ENCODE assay signal across 26 cellular contexts in the genomic region with DNA sequence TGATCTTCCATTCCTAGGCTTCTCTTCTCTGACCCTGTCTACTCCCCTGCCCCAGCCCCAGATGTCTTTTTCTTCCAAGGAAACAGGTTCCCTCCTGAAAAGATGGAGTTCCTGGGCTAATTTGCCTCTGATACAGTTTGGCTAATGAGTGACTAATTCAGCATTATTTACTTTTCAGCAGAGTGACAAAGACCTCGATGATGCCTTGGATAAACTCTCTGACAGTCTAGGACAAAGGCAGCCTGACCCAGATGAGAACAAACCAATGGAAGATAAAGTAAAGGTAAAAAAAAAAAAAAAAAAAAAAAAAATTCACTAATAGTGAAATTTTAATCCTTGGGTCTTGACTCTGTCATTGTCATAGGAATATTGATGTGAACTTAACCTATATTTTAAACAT. TPM values are rescaled to one million over a fixed set of nuclear protein-coding genes. Genes with fewer than 3 reads are reported as not detected.
DNase-seq lines count a peak whose midpoint lies in the region; ATAC-seq and TF ChIP-seq lines count a peak whose summit lies in the region.
"Had no signal": no experiment of that assay in that cellular context is flagged by ENCODE, and none has a peak within 500 bp of the region (broad histone marks: within the 10 kb centered on the region; RNA-seq: fewer than 3 reads in every experiment).

No MANE protein-coding gene starts in this region.

- H3K9me3 Mint-ChIP-seq in CD8-positive, alpha-beta memory T cell, result no peaks in the 10 kb centered on the region
- H3K9me3 Mint-ChIP-seq in T-cell (no peaks in the 10 kb centered on the region), immature natural killer cell (no peaks in the 10 kb centered on the region), progenitor cell of endocrine pancreas (ENCODE audit: low read depth) (no peaks in the 10 kb centered on the region)
- H3K9me3 Mint-ChIP-seq: activated T-cell treated with anti-CD3 and anti-CD28 coated beads, Interleukin-2, amount 50 U/mL, for 4 hours; central memory CD8-positive, alpha-beta T cell; T-helper 2 cell treated with Interferon-gamma antibody and Interleukin-4, amounts not matched to agents 5 μg/mL and 100 μg/mL, for 36 hours; type B pancreatic cell had no signal

- H3K4me3 Mint-ChIP-seq in CD8-positive, alpha-beta memory T cell, result no peak overlapping the region
- H3K4me3 Mint-ChIP-seq in T-cell, result no peak overlapping the region
- H3K4me3 Mint-ChIP-seq in immature natural killer cell, result no peak overlapping the region
- no peak overlapping the region for H3K4me3 Mint-ChIP-seq in progenitor cell of endocrine pancreas (ENCODE audit: low read depth)
- H3K4me3 Mint-ChIP-seq: activated T-cell treated with anti-CD3 and anti-CD28 coated beads, Interleukin-2, amount 50 U/mL, for 4 hours; central memory CD8-positive, alpha-beta T cell; T-helper 2 cell treated with Interferon-gamma antibody and Interleukin-4, amounts not matched to agents 5 μg/mL and 100 μg/mL, for 36 hours; type B pancreatic cell had no signal

- no peak overlapping the region for H3K27ac ChIP-seq in CD8-positive, alpha-beta memory T cell (ENCODE audit: low read depth, low read length)
- H3K27ac ChIP-seq: BLaER1, Peyer's patch, psoas muscle had no signal

- peaks cover 0 to 2% (median 2%) of the 10 kb centered on the region in 3 donors for H3K4me1 Mint-ChIP-seq in CD8-positive, alpha-beta memory T cell
- H3K4me1 Mint-ChIP-seq in T-cell (peaks cover 4 to 12% (median 11%) of the 10 kb centered on the region in 3 donors), immature natural killer cell (peaks cover 2 to 8% of the 10 kb centered on the region in 2 donors), progenitor cell of endocrine pancreas (ENCODE audit: low read depth) (peaks cover 3% of the 10 kb centered on the region)

- POLR2A ChIA-PET in CD8-positive, alpha-beta memory T cell (lab: Charles Lee), result no interaction called here
- POLR2A ChIA-PET in T-cell (lab: Charles Lee), result interaction anchor here in 1 of 2 donors (0.7 kb wide), 1 partner anchor 16 kb away, joined by 3 read pairs; no protein-coding TSS in a partner anchor

- no peaks in the 10 kb centered on the region for H3K27me3 ChIP-seq in CD8-positive, alpha-beta memory T cell (ENCODE audit: insufficient read depth, low read length, poor library complexity, severe bottlenecking)
- H3K27me3 ChIP-seq: BLaER1, Peyer's patch had no signal

- H3K4me1 ChIP-seq in CD8-positive, alpha-beta memory T cell (ENCODE audit: insufficient read depth, low read length), result no peaks in the 10 kb centered on the region
- H3K4me1 ChIP-seq: BLaER1, Peyer's patch, psoas muscle had no signal

- TF ChIP-seq CTCF in progenitor cell of endocrine pancreas (IDR thresholded peaks at IDR 0.05; ENCODE audit: unreplicated experiment), result no peak

- H3K9me3 ChIP-seq in CD8-positive, alpha-beta memory T cell (ENCODE audit: low read length), result no peaks in the 10 kb centered on the region
- H3K9me3 ChIP-seq: BLaER1, Peyer's patch, psoas muscle had no signal

- ATAC-seq in T-cell (replicated peaks in 1 of 4) (no peak), HG03039 (IDR thresholded peaks at IDR 0.05; ENCODE audit: unreplicated experiment) (no peak)
- ATAC-seq: activated T-cell treated with anti-CD3 and anti-CD28 coated beads, Interleukin-2, amount 50 U/mL, for 4 hours; psoas muscle had no signal

- peaks cover 0 to 82% (median 24%) of the 10 kb centered on the region in 3 donors for H3K36me3 Mint-ChIP-seq in CD8-positive, alpha-beta memory T cell
- H3K36me3 Mint-ChIP-seq in T-cell, result peaks cover 38% of the 10 kb centered on the region
- peaks cover 11 to 36% (median 32%) of the 10 kb centered on the region in 3 donors for H3K36me3 Mint-ChIP-seq in immature natural killer cell
- peaks cover 15% of the 10 kb centered on the region for H3K36me3 Mint-ChIP-seq in progenitor cell of endocrine pancreas (ENCODE audit: insufficient read depth)

- DNase-seq in CD8-positive, alpha-beta memory T cell, result no peak
- DNase-seq in T-cell (no peak), immature natural killer cell (no peak), progenitor cell of endocrine pancreas (ENCODE audit: low spot score, unreplicated experiment) (no peak), inferior parietal cortex (ENCODE audit: extremely low spot score) (no peak), hippocampal formation (lab: John Stamatoyannopoulos, UW) (no peak)
- DNase-seq: activated CD4-positive, alpha-beta T cell treated with anti-CD3 and anti-CD28 coated beads for 4 hours; activated gamma-delta T cell treated with Interleukin-2 at 50 U/mL for 16 hours; activated T-cell treated with anti-CD3 and anti-CD28 coated beads, Interleukin-2, amount 50 U/mL, for 4 hours; HCEC 1CT; IMR-90; MV-4-11; NCI-H1436 treated with DMSO at 0.1 percent for 48 hours; NCI-H226; NCI-H526 treated with DMSO at 0.1 percent for 48 hours; occipital lobe; Peyer's patch; psoas muscle; SHP77 treated with DMSO at 0.1 percent for 48 hours; stimulated activated CD4-positive, alpha-beta T cell treated with anti-CD3 and anti-CD28 coated beads, Interleukin-15, amount 100 ng/mL, for 24 hours; stimulated activated naive CD4-positive, alpha-beta T cell had no signal

- H3K27me3 Mint-ChIP-seq in CD8-positive, alpha-beta memory T cell, result no peaks in the 10 kb centered on the region
- H3K27me3 Mint-ChIP-seq in T-cell (no peaks in the 10 kb centered on the region), immature natural killer cell (ENCODE audit: low read depth in 3 of 3) (peaks cover 0 to 7% (median 2%) of the 10 kb centered on the region in 3 donors), progenitor cell of endocrine pancreas (no peaks in the 10 kb centered on the region)
- H3K27me3 Mint-ChIP-seq: central memory CD8-positive, alpha-beta T cell; type B pancreatic cell had no signal

- peaks cover 56% of the 10 kb centered on the region for H3K36me3 ChIP-seq in CD8-positive, alpha-beta memory T cell (ENCODE audit: insufficient read depth, low read length)

- peak overlapping the region; percentile 4 to 81 (median 62) for H3K27ac Mint-ChIP-seq in CD8-positive, alpha-beta memory T cell
- peak overlapping the region; percentile 25 to 75 for H3K27ac Mint-ChIP-seq in T-cell
- H3K27ac Mint-ChIP-seq in immature natural killer cell, result peak overlapping the region in 4 of 6 donors; percentile 79 to 88 (median 79)
- peak overlapping the region; percentile 6 for H3K27ac Mint-ChIP-seq in progenitor cell of endocrine pancreas
- H3K27ac Mint-ChIP-seq: T-helper 2 cell treated with Interferon-gamma antibody and Interleukin-4, amounts not matched to agents 5 μg/mL and 100 μg/mL, for 36 hours had no signal

- H3K4me3 ChIP-seq in CD8-positive, alpha-beta memory T cell (ENCODE audit: low read length), result no peak overlapping the region
- H3K4me3 ChIP-seq: BLaER1, Peyer's patch, psoas muscle had no signal

- CTCF ChIA-PET in CD8-positive, alpha-beta memory T cell (lab: Charles Lee), result no interaction called here
- CTCF ChIA-PET in T-cell (lab: Charles Lee), result interaction anchor here in 1 of 2 donors (0.5 to 1.0 kb wide), 2 partner anchors 12 to 41 kb away, joined by 3 to 5 read pairs; no protein-coding TSS in a partner anchor

RNA-seq across cellular contexts. Expression of gene ERAP1, which starts 42.7 kb away (rescaled TPM):
- 100 to 1,000 TPM in 1 of 2 experiments, 10 to 100 TPM in 1; 95.2 to 108 TPM for total RNA-seq in CD8-positive, alpha-beta memory T cell
- polyA plus RNA-seq in CD8-positive, alpha-beta memory T cell, result 63.2 TPM
- total RNA-seq in T-cell, result 100 to 1,000 TPM in 4 of 5 donors, 10 to 100 TPM in 1; 91.6 to 153 (median 122) TPM
- 10 to 100 TPM; 44.5 to 81.3 (median 70.8) TPM for polyA plus RNA-seq in immature natural killer cell
- 31.9 and 37.9 TPM in 2 replicates for total RNA-seq in progenitor cell of endocrine pancreas

Comparison
In these comparisons a context has a peak if more than half of its experiments do, and no peak if none do; other contexts are left out.
1. H3K27ac Mint-ChIP-seq: peak in every context shown above with its lines; median percentile 79 in immature natural killer cell; 62 in CD8-positive, alpha-beta memory T cell; 50 in T-cell; 6 in progenitor cell of endocrine pancreas.